In the genomic region with DNA sequence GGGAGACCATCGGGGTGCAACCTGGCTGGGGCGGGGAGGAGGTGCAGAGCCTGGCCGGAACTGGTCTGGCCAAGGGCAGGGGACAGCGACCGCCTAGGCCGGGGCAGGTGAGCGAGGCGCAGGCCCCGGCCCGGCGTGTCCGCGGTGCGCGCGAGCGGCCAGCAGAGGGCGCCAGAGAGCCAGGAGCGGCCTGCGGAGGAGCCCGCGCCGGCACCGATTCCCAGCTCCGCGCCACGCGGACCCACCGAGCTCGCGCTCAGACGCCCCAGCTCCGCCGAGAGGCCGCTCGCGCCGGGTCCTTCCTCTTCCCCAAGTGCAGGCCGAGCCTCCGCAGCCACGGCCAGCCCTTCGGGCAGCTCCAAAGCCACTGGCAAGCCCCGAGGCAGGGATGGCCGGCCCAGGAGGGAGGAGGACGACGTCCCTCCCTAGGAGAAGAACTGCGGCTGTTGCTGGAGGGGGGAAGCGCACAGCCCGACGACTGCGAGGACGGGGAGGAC, we compare ENCODE assay signal across 8 cellular contexts.
A peak's percentile ranks its signal among the peaks of the same experiment; 100 is the strongest.
DNase-seq lines count a peak whose midpoint lies in the region; FAIRE-seq and TF ChIP-seq lines count a peak whose summit lies in the region.
"Not testable (repeated sequence)": the region's sequence is repeated elsewhere in the genome, so short reads cannot be mapped to it uniquely, and the experiment has no call there.

No MANE protein-coding gene starts in this region.

- POLR2A ChIA-PET in AG04449 (lab: Yijun Ruan, JAX), result not testable (repeated sequence)

- CTCF ChIA-PET in AG04449 (lab: Yijun Ruan, JAX), result interaction anchor here (0.6 to 1.2 kb wide), 6 partner anchors 10 to 495 kb away, joined by 3 to 7 read pairs (median 3); no protein-coding TSS in a partner anchor

- TF ChIP-seq CTCF in AG04449 (IDR thresholded peaks at IDR 0.05; ENCODE audit: insufficient read depth, low read length, missing control alignments), result peak; percentile 35

- peak overlapping the region; percentile 43 for H3K4me3 ChIP-seq in AG04449 (ENCODE audit: low read depth, low read length)

- DNase-seq in AG04449 (ENCODE audit: low read depth, low spot score), result not testable (repeated sequence)
- DNase-seq in GM18507 (ENCODE audit: extremely low spot score, insufficient read length, low read depth), result peak; percentile 8
- peak; percentile 4 for DNase-seq in NCI-H2227 treated with DMSO at 0.1 percent for 48 hours (lab: John Stamatoyannopoulos, UW)
- peak; percentile 62 for DNase-seq in activated CD4-positive, alpha-beta T cell treated with anti-CD3 and anti-CD28 coated beads for 48 hours
- peak; percentile 73 for DNase-seq in astrocyte of the hippocampus (ENCODE audit: low read depth, low spot score)
- peak; percentile 18 for DNase-seq in globus pallidus (ENCODE audit: low spot score)
- DNase-seq in myocyte (ENCODE audit: low read depth), result peak; percentile 4
- DNase-seq in stimulated activated CD4-positive, alpha-beta T cell treated with anti-CD3 and anti-CD28 coated beads, Interleukin-4, amount 100 ng/mL, for 1 hour, result peak; percentile 54

- not testable (repeated sequence) for FAIRE-seq in GM18507 (lab: Jason Lieb, UNC)
